ENCODE assay signal across 1 cellular context in genomic region chr12:131007794-131008460, GRCh38.
A peak's percentile ranks its signal among the peaks of the same experiment; 100 is the strongest.
TF ChIP-seq lines count a peak whose summit lies in the region.

No MANE protein-coding gene starts in this region.

TF ChIP-seq in HepG2, 621 proteins besides CTCF, POLR2A, EP300 and RAD21 (continued from another document):
- TF ChIP-seq ZXDC (CRISPR knock-in tag; IDR thresholded peaks at IDR 0.05): no peak
- TF ChIP-seq HNF4A (CRISPR knock-in tag; IDR thresholded peaks at IDR 0.05): peak; percentile 54; the same call in 1 of the 2 replicates
- no peak for TF ChIP-seq FOXA3 (CRISPR knock-in tag; IDR thresholded peaks at IDR 0.05)
- no peak for TF ChIP-seq PHF8 (CRISPR knock-in tag; IDR thresholded peaks at IDR 0.05)
- no peak for TF ChIP-seq TRIM22 (IDR thresholded peaks at IDR 0.05)
- TF ChIP-seq JUN (CRISPR knock-in tag; IDR thresholded peaks at IDR 0.05): no peak
- no peak for TF ChIP-seq RFX3 (CRISPR knock-in tag; IDR thresholded peaks at IDR 0.05)
- no peak for TF ChIP-seq ZFP82 (CRISPR knock-in tag; IDR thresholded peaks at IDR 0.05; ENCODE audit: borderline replicate concordance)
- no peak for TF ChIP-seq ZBTB49 (CRISPR knock-in tag; IDR thresholded peaks at IDR 0.05; ENCODE audit: borderline replicate concordance)
- TF ChIP-seq ZNF674 (CRISPR knock-in tag; IDR thresholded peaks at IDR 0.05; ENCODE audit: low read depth): no peak
- no peak for TF ChIP-seq HDAC6 (IDR thresholded peaks at IDR 0.05; ENCODE audit: low read depth, low read length)
- no peak for TF ChIP-seq ZNF468 (CRISPR knock-in tag; IDR thresholded peaks at IDR 0.05)
- no peak for TF ChIP-seq ATF4 (CRISPR knock-in tag; IDR thresholded peaks at IDR 0.05)
- TF ChIP-seq KDM1A (CRISPR knock-in tag; IDR thresholded peaks at IDR 0.05): no peak
- TF ChIP-seq NFE2 (CRISPR knock-in tag; IDR thresholded peaks at IDR 0.05): no peak
- TF ChIP-seq SOX13 (IDR thresholded peaks at IDR 0.05): no peak
- TF ChIP-seq SOX13 (CRISPR knock-in tag; conservative IDR thresholded peaks at IDR 0.05 in 1 of 2, IDR thresholded peaks at IDR 0.05 in 1 of 2): peak in 1 of 2 experiments; percentile 12; a peak in 1 of 4 replicates
- TF ChIP-seq ZNF800 (CRISPR knock-in tag; IDR thresholded peaks at IDR 0.05): no peak
- no peak for TF ChIP-seq MAX (IDR thresholded peaks at IDR 0.05)
- no peak for TF ChIP-seq CCDC6 (CRISPR knock-in tag; IDR thresholded peaks at IDR 0.05)
- no peak for TF ChIP-seq ZBTB44 (CRISPR knock-in tag; IDR thresholded peaks at IDR 0.05)
- TF ChIP-seq POLR2G (IDR thresholded peaks at IDR 0.05; ENCODE audit: low read depth, low read length): no peak
- no peak for TF ChIP-seq E2F1 (CRISPR knock-in tag; IDR thresholded peaks at IDR 0.05)
- no peak for TF ChIP-seq CCAR2 (optimal IDR thresholded peaks at IDR 0.05; ENCODE audit: low read depth, low read length)
- no peak for TF ChIP-seq TBX2 (CRISPR knock-in tag; IDR thresholded peaks at IDR 0.05; ENCODE audit: borderline replicate concordance)
- no peak for TF ChIP-seq RBAK (CRISPR knock-in tag; IDR thresholded peaks at IDR 0.05)
- no peak for TF ChIP-seq ZBTB42 (CRISPR knock-in tag; IDR thresholded peaks at IDR 0.05)
- no peak for TF ChIP-seq ZNF251 (CRISPR knock-in tag; IDR thresholded peaks at IDR 0.05)
- no peak for TF ChIP-seq RFX1 (IDR thresholded peaks at IDR 0.05)
- TF ChIP-seq MAFF (IDR thresholded peaks at IDR 0.05; ENCODE audit: low read depth, low read length): peak; percentile 94
- no peak for TF ChIP-seq DBP (CRISPR knock-in tag; IDR thresholded peaks at IDR 0.05; ENCODE audit: not compliant biosample characterization)
- TF ChIP-seq YEATS4 (CRISPR knock-in tag; IDR thresholded peaks at IDR 0.05; ENCODE audit: borderline replicate concordance): no peak
- 0 out of 2 replicates have a peak, but pooled peaks have one; percentile 16 for TF ChIP-seq ZNF652 (CRISPR knock-in tag; IDR thresholded peaks at IDR 0.05; ENCODE audit: borderline replicate concordance, low read depth)
- TF ChIP-seq ZNF564 (CRISPR knock-in tag; IDR thresholded peaks at IDR 0.05): 0 out of 2 replicates have a peak, but pooled peaks have one; percentile 35
- TF ChIP-seq HNF4G (IDR thresholded peaks at IDR 0.05; ENCODE audit: borderline replicate concordance, low read depth, low read length): 0 out of 2 replicates have a peak, but pooled peaks have one; percentile 28
- TF ChIP-seq HNF4G (CRISPR knock-in tag; IDR thresholded peaks at IDR 0.05; ENCODE audit: borderline replicate concordance, low read depth): no peak
- TF ChIP-seq ETV5 (CRISPR knock-in tag; IDR thresholded peaks at IDR 0.05; ENCODE audit: borderline replicate concordance): peak; percentile 41; the same call in 1 of the 2 replicates
- TF ChIP-seq ZNF816 (CRISPR knock-in tag; IDR thresholded peaks at IDR 0.05; ENCODE audit: borderline replicate concordance): no peak
- no peak for TF ChIP-seq CREM (IDR thresholded peaks at IDR 0.05)
- no peak for TF ChIP-seq CREM (CRISPR knock-in tag; IDR thresholded peaks at IDR 0.05)
- no peak for TF ChIP-seq SMAD3 (CRISPR knock-in tag; IDR thresholded peaks at IDR 0.05)
- peak; percentile 94 to 97 for TF ChIP-seq MAFK (conservative IDR thresholded peaks at IDR 0.05 in 1 of 2, IDR thresholded peaks at IDR 0.05 in 1 of 2; ENCODE audit: low read length in 2 of 2)
- TF ChIP-seq ZFX (CRISPR knock-in tag; IDR thresholded peaks at IDR 0.05; ENCODE audit: low read depth): peak; percentile 26; the same call in 1 of the 2 replicates
- TF ChIP-seq ZEB1 (IDR thresholded peaks at IDR 0.05; ENCODE audit: insufficient replicate concordance, low read depth): peak; percentile 92
- no peak for TF ChIP-seq ZNF180 (CRISPR knock-in tag; IDR thresholded peaks at IDR 0.05; ENCODE audit: borderline replicate concordance, low read depth)
- TF ChIP-seq AGO1 (IDR thresholded peaks at IDR 0.05; ENCODE audit: low read depth, low read length, poor library complexity, severe bottlenecking): no peak
- no peak for TF ChIP-seq TGIF2 (CRISPR knock-in tag; IDR thresholded peaks at IDR 0.05)
